Comparison of ENCODE assay signal across 8 cellular contexts in genomic region chr10:100999742-101000601, GRCh38. TPM values are rescaled to one million over a fixed set of nuclear protein-coding genes. Genes with fewer than 3 reads are reported as not detected.
A peak's percentile ranks its signal among the peaks of the same experiment; 100 is the strongest.
DNase-seq lines count a peak whose midpoint lies in the region; ATAC-seq and TF ChIP-seq lines count a peak whose summit lies in the region.

TSS of gene LZTS2 (plus strand) at chr10:100999808. CDS start at chr10:101002539, 2,731 bp downstream.

- TF ChIP-seq CTCF in adrenal gland (IDR thresholded peaks at IDR 0.05) (no peak), right atrium auricular region (IDR thresholded peaks at IDR 0.05) (no peak)

- DNase-seq in C1 segment of cervical spinal cord (lab: John Stamatoyannopoulos, UW), result peak in 9 of 14 donors; percentile 34 to 79 (median 63)
- peak in 5 of 7 donors; percentile 40 to 60 (median 52) for DNase-seq in adrenal gland
- no peak for DNase-seq in right atrium auricular region (ENCODE audit: low spot score)
- no peak for DNase-seq in pulmonary artery endothelial cell (ENCODE audit: low read depth, low spot score)
- no peak for DNase-seq in stimulated activated CD4-positive, alpha-beta T cell treated with anti-CD3 and anti-CD28 coated beads, Interleukin-4, amount 100 ng/mL, for 1 hour
- no peak for DNase-seq in NCI-H1930 (lab: John Stamatoyannopoulos, UW)

- H3K4me1 ChIP-seq in adrenal gland (replicated peaks in 1 of 2), result peaks cover 24 to 39% of the 10 kb centered on the region in 2 donors
- H3K4me1 ChIP-seq in right atrium auricular region, result peaks cover 0 to 71% of the 10 kb centered on the region in 2 donors

- H3K36me3 ChIP-seq in adrenal gland (replicated peaks in 1 of 2) (peaks cover 0 to 26% of the 10 kb centered on the region in 2 donors), right atrium auricular region (peaks cover 24% of the 10 kb centered on the region)

- ATAC-seq in HG03175 (IDR thresholded peaks at IDR 0.05; ENCODE audit: unreplicated experiment) (peak; percentile 5), HG03432 (IDR thresholded peaks at IDR 0.05; ENCODE audit: unreplicated experiment) (no peak)

- H3K9me3 ChIP-seq in adrenal gland (replicated peaks in 1 of 3), result no peaks in the 10 kb centered on the region
- H3K9me3 ChIP-seq in right atrium auricular region, result no peaks in the 10 kb centered on the region

- intact Hi-C loops in adrenal gland (cut with DNase I), result no loop called here

- WGBS in adrenal gland, 4 donors, result 0 to 5% (median 1%) methylated on average over 7 to 59 of the region's 59 CpGs

- H3K27me3 ChIP-seq in adrenal gland, result no peaks in the 10 kb centered on the region
- H3K27me3 ChIP-seq in right atrium auricular region, result no peaks in the 10 kb centered on the region

- H3K27ac ChIP-seq in adrenal gland (peak within 1 kb of the TSS; percentile 97 to 100 (median 100)), right atrium auricular region (peak within 1 kb of the TSS; percentile 99 to 100)

- H3K4me3 ChIP-seq in adrenal gland, result peak within 1 kb of the TSS in 3 of 4 donors; percentile 53 to 86 (median 84)
- H3K4me3 ChIP-seq in right atrium auricular region, result peak within 1 kb of the TSS; percentile 88 to 93

- TF ChIP-seq POLR2A in adrenal gland (IDR thresholded peaks at IDR 0.05), result no peak

RNA-seq across cellular contexts. Expression of gene LZTS2, which starts in this region (rescaled TPM):
- total RNA-seq in adrenal gland, result 100 to 1,000 TPM in 4 of 8 donors, 10 to 100 TPM in 4; 45.6 to 161 (median 101) TPM
- polyA plus RNA-seq in adrenal gland, result 100 to 1,000 TPM in 2 of 3 donors, 10 to 100 TPM in 1; 12.2 to 232 (median 126) TPM
- 10 to 100 TPM; 40.0 to 71.0 TPM for total RNA-seq in right atrium auricular region
- total RNA-seq in pulmonary artery endothelial cell, result 56.0 and 56.2 TPM in 2 replicates

Comparison
In these comparisons a context has a peak if more than half of its experiments do, and no peak if none do; other contexts are left out.
1. DNase-seq: peak in C1 segment of cervical spinal cord (9 of 14) and adrenal gland (5 of 7); none in right atrium auricular region (single experiment), pulmonary artery endothelial cell (single experiment), stimulated activated CD4-positive, alpha-beta T cell treated with anti-CD3 and anti-CD28 coated beads, Interleukin-4, amount 100 ng/mL, for 1 hour (single experiment) and NCI-H1930 (0 of 2).